ENCODE assay signal across 1 cellular context in genomic region chr20:51738877-51739447, GRCh38.
A peak's percentile ranks its signal among the peaks of the same experiment; 100 is the strongest.
TF ChIP-seq lines count a peak whose summit lies in the region.

No MANE protein-coding gene starts in this region.

TF ChIP-seq in HepG2, 621 proteins besides CTCF, POLR2A, EP300 and RAD21 (continued from another document):
- TF ChIP-seq ZNF18 (CRISPR knock-in tag; IDR thresholded peaks at IDR 0.05; ENCODE audit: insufficient replicate concordance): peak; percentile 67
- TF ChIP-seq ZBTB33 (CRISPR knock-in tag; IDR thresholded peaks at IDR 0.05): 0 out of 2 replicates have a peak, but pooled peaks have one; percentile 7
- no peak for TF ChIP-seq ZKSCAN1 (IDR thresholded peaks at IDR 0.05; ENCODE audit: low read length)
- 0 out of 2 replicates have a peak, but pooled peaks have one; percentile 27 for TF ChIP-seq ZFP36L1 (CRISPR knock-in tag; IDR thresholded peaks at IDR 0.05)
- no peak for TF ChIP-seq TEF (CRISPR knock-in tag; IDR thresholded peaks at IDR 0.05)
- TF ChIP-seq JUND (CRISPR knock-in tag; IDR thresholded peaks at IDR 0.05): no peak
- TF ChIP-seq BORCS8-MEF2B (CRISPR knock-in tag; IDR thresholded peaks at IDR 0.05): no peak
- TF ChIP-seq KLF16 (CRISPR knock-in tag; IDR thresholded peaks at IDR 0.05): no peak
- TF ChIP-seq SCMH1 (CRISPR knock-in tag; IDR thresholded peaks at IDR 0.05; ENCODE audit: borderline replicate concordance): no peak
- TF ChIP-seq ZNF121 (CRISPR knock-in tag; IDR thresholded peaks at IDR 0.05): peak; percentile 75
- no peak for TF ChIP-seq GTF2F1 (IDR thresholded peaks at IDR 0.05; ENCODE audit: low read length)
- peak; percentile 52; the same call in 1 of the 2 replicates for TF ChIP-seq ZNF687 (CRISPR knock-in tag; IDR thresholded peaks at IDR 0.05)
- 0 out of 2 replicates have a peak, but pooled peaks have one; percentile 23 for TF ChIP-seq ZNF280B (CRISPR knock-in tag; IDR thresholded peaks at IDR 0.05; ENCODE audit: borderline replicate concordance)
- TF ChIP-seq THYN1 (CRISPR knock-in tag; IDR thresholded peaks at IDR 0.05; ENCODE audit: borderline replicate concordance, low read depth): no peak
- 0 out of 2 replicates have a peak, but pooled peaks have one; percentile 18 for TF ChIP-seq BCL3 (CRISPR knock-in tag; IDR thresholded peaks at IDR 0.05)
- TF ChIP-seq ZNF839 (CRISPR knock-in tag; IDR thresholded peaks at IDR 0.05; ENCODE audit: borderline replicate concordance): no peak
